In the genomic region with DNA sequence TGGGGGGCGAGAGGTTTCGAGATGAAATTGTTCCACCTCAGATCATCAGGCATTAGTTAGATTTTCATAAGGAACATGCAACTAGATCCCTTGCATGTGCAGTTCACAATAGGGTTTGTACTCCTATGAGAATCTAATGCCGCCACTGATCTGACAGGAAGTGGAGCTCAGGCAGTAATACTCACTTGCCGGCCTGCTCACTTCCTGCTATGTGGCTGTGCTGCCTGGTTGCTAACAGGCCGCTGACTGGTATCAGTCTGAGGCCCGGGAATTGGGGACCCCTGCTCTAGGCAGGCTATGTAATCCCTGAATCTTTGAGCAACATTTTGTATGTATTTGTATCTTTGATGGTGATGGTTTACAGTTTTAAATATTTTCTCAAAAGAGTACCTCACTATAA, we compare ENCODE assay signal across 11 cellular contexts. TPM values are rescaled to one million over a fixed set of nuclear protein-coding genes. Genes with fewer than 3 reads are reported as not detected.
DNase-seq lines count a peak whose midpoint lies in the region; ATAC-seq and TF ChIP-seq lines count a peak whose summit lies in the region.
"Had no signal": no experiment of that assay in that cellular context is flagged by ENCODE, and none has a peak within 500 bp of the region (broad histone marks: within the 10 kb centered on the region; RNA-seq: fewer than 3 reads in every experiment).

No MANE protein-coding gene starts in this region.

- H3K36me3 Mint-ChIP-seq in activated CD4-positive, alpha-beta T cell treated with anti-CD3 and anti-CD28 coated beads, Interleukin-2, amount 10 ng/mL, durations not matched to agents 7 days and 5 days (ENCODE audit: low read depth) = peaks cover 63% of the 10 kb centered on the region

- peaks cover 51% of the 10 kb centered on the region for H3K4me1 Mint-ChIP-seq in activated CD4-positive, alpha-beta T cell treated with anti-CD3 and anti-CD28 coated beads, Interleukin-2, amount 10 ng/mL, durations not matched to agents 7 days and 5 days

- H3K4me3 ChIP-seq in HL-60 (replicated peaks; ENCODE audit: insufficient read depth, low read length) = no peak overlapping the region
- H3K4me3 ChIP-seq in choroid plexus epithelial cell (ENCODE audit: low read depth, low read length) = no peak overlapping the region
- H3K4me3 ChIP-seq: ovary had no signal

- peak overlapping the region; percentile 87 for H3K27ac Mint-ChIP-seq in activated CD4-positive, alpha-beta T cell treated with anti-CD3 and anti-CD28 coated beads, Interleukin-2, amount 10 ng/mL, durations not matched to agents 7 days and 5 days

- peak overlapping the region; percentile 61 for H3K27ac ChIP-seq in HL-60 (replicated peaks)
- H3K27ac ChIP-seq: ovary had no signal

- no peaks in the 10 kb centered on the region for H3K9me3 Mint-ChIP-seq in activated CD4-positive, alpha-beta T cell treated with anti-CD3 and anti-CD28 coated beads, Interleukin-2, amount 10 ng/mL, durations not matched to agents 7 days and 5 days

- H3K27me3 Mint-ChIP-seq in activated CD4-positive, alpha-beta T cell treated with anti-CD3 and anti-CD28 coated beads, Interleukin-2, amount 10 ng/mL, durations not matched to agents 7 days and 5 days = no peaks in the 10 kb centered on the region

- no peak for ATAC-seq in HG03565 (IDR thresholded peaks at IDR 0.05; ENCODE audit: unreplicated experiment)

- TF ChIP-seq CTCF in HL-60 (IDR thresholded peaks at IDR 0.05; ENCODE audit: insufficient read depth, low read length) = no peak
- no peak for TF ChIP-seq CTCF in choroid plexus epithelial cell (conservative IDR thresholded peaks at IDR 0.05; ENCODE audit: low read depth, low read length)

- POLR2A ChIA-PET in activated CD4-positive, alpha-beta T cell treated with anti-CD3 and anti-CD28 coated beads, Interleukin-2, amount 10 ng/mL, durations not matched to agents 7 days and 5 days (lab: Charles Lee) = interaction anchor here (0.6 to 0.7 kb wide), 3 partner anchors 28 to 1179 kb away, joined by 3 to 4 read pairs (median 3); no protein-coding TSS in a partner anchor

- no peak overlapping the region for H3K4me3 Mint-ChIP-seq in activated CD4-positive, alpha-beta T cell treated with anti-CD3 and anti-CD28 coated beads, Interleukin-2, amount 10 ng/mL, durations not matched to agents 7 days and 5 days

- CTCF ChIA-PET in activated CD4-positive, alpha-beta T cell treated with anti-CD3 and anti-CD28 coated beads, Interleukin-2, amount 10 ng/mL, durations not matched to agents 7 days and 5 days (lab: Charles Lee) = interaction anchor here (0.7 to 4.3 kb wide), 7 partner anchors 10 to 1121 kb away, joined by 3 to 19 read pairs (median 4); no protein-coding TSS in a partner anchor

- DNase-seq in HL-60 (ENCODE audit: low read depth in 1 of 2, low spot score in 1 of 2) (peak in 1 of 2 experiments; percentile 71), choroid plexus epithelial cell (ENCODE audit: low read depth) (peak; percentile 21), COR-L47 (lab: John Stamatoyannopoulos, UW) (no peak), NOMO-1 treated with DMSO at 0.1 percent for 48 hours (lab: John Stamatoyannopoulos, UW; ENCODE audit: unreplicated experiment) (no peak), NCI-H2196 (lab: John Stamatoyannopoulos, UW; ENCODE audit: unreplicated experiment) (no peak)
- peak; percentile 66 for DNase-seq in activated CD4-positive, alpha-beta T cell treated with anti-CD3 and anti-CD28 coated beads, Interleukin-2, amount 10 ng/mL, durations not matched to agents 7 days and 5 days
- DNase-seq in stimulated activated CD4-positive, alpha-beta T cell treated with anti-CD3 and anti-CD28 coated beads, Interleukin-2, amount 100 ng/mL, for 24 hours = peak; percentile 42 to 43
- DNase-seq: NCI-H524, ovary had no signal

- no peaks in the 10 kb centered on the region for H3K27me3 ChIP-seq in HL-60 (ENCODE audit: insufficient read depth, poor library complexity, severe bottlenecking)
- H3K27me3 ChIP-seq: ovary had no signal

RNA-seq across cellular contexts. Expression of a gene that starts 32.5 kb away (rescaled TPM):
- total RNA-seq in activated CD4-positive, alpha-beta T cell treated with anti-CD3 and anti-CD28 coated beads, Interleukin-2, amount 10 ng/mL, durations not matched to agents 7 days and 5 days = 1 to 10 TPM; 7.6 to 7.8 TPM

RNA-seq across cellular contexts. Expression of a gene that starts 57.5 kb away (rescaled TPM):
- total RNA-seq in activated CD4-positive, alpha-beta T cell treated with anti-CD3 and anti-CD28 coated beads, Interleukin-2, amount 10 ng/mL, durations not matched to agents 7 days and 5 days = under 1 TPM; 0.20 to 0.21 TPM
- total RNA-seq: glomerular endothelial cell had no signal

Comparison
In these comparisons a context has a peak if more than half of its experiments do, and no peak if none do; other contexts are left out.
1. DNase-seq: peak in activated CD4-positive, alpha-beta T cell treated with anti-CD3 and anti-CD28 coated beads, Interleukin-2, amount 10 ng/mL, durations not matched to agents 7 days and 5 days (single experiment), choroid plexus epithelial cell (single experiment) and stimulated activated CD4-positive, alpha-beta T cell treated with anti-CD3 and anti-CD28 coated beads, Interleukin-2, amount 100 ng/mL, for 24 hours (2 of 2); none in COR-L47 (single experiment), NOMO-1 treated with DMSO at 0.1 percent for 48 hours (single experiment) and NCI-H2196 (single experiment).